19 cellular contexts compared by ENCODE assay signal in the genomic region with DNA sequence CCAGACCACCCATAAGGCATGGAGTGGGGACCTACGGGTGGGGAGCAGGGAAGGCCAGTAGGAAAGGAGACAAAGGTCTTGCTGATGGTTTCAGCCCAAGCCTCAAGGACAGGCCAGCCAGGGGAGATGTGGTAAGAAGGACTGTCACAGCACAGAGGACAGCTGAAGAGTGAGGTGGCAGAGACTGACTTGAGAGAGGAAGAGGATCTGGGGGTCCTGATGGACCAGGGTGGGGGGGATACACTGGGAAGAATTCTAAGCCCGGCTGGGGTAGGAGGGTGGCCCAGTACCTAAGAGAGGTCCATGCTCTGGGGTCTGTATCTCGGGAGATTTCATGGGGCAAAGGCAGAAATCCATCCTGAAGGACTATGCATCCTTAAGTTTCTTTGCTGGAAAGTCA.
DNase-seq lines count a peak whose midpoint lies in the region; ATAC-seq and TF ChIP-seq lines count a peak whose summit lies in the region.
"Had no signal": no experiment of that assay in that cellular context is flagged by ENCODE, and none has a peak within 500 bp of the region (broad histone marks: within the 10 kb centered on the region; RNA-seq: fewer than 3 reads in every experiment).

No MANE protein-coding gene starts in this region.

- H3K27me3 Mint-ChIP-seq in activated naive CD4-positive, alpha-beta T cell treated with anti-CD3 and anti-CD28 coated beads, Interleukin-2, amount 10 ng/mL, durations not matched to agents 7 days and 5 days: no peaks in the 10 kb centered on the region
- H3K27me3 Mint-ChIP-seq in WTC11 (ENCODE audit: low read depth): no peaks in the 10 kb centered on the region
- peaks cover 19% of the 10 kb centered on the region for H3K27me3 Mint-ChIP-seq in neural progenitor cell (ENCODE audit: insufficient read depth, low read depth)

- peak; percentile 5 for DNase-seq in activated naive CD4-positive, alpha-beta T cell treated with anti-CD3 and anti-CD28 coated beads, Interleukin-2, amount 10 ng/mL, durations not matched to agents 7 days and 5 days
- DNase-seq in activated naive CD4-positive, alpha-beta T cell (lab: John Stamatoyannopoulos, UW): no peak
- peak; percentile 1 for DNase-seq in WTC11 (ENCODE audit: low spot score)
- DNase-seq in neural progenitor cell (ENCODE audit: low spot score): no peak
- no peak for DNase-seq in GM23248
- no peak for DNase-seq in Right ventricle myocardium superior
- DNase-seq in OCI-M2 (lab: John Stamatoyannopoulos, UW; ENCODE audit: unreplicated experiment): no peak
- DNase-seq: AML-193, DMS53, GF-D8, IMR-90, NCI-H1105 treated with DMSO at 0.1 percent for 48 hours, NCI-H1694 treated with DMSO at 0.1 percent for 48 hours, NCI-H2081 treated with DMSO at 0.1 percent for 48 hours, NCI-H2171 treated with DMSO at 0.1 percent for 48 hours, NCI-H524 treated with DMSO at 0.1 percent for 48 hours, NCI-H82, SHP77 had no signal

- intact Hi-C loops in Right ventricle myocardium superior (cut with DNase I): no loop called here

- H3K27ac Mint-ChIP-seq in activated naive CD4-positive, alpha-beta T cell treated with anti-CD3 and anti-CD28 coated beads, Interleukin-2, amount 10 ng/mL, durations not matched to agents 7 days and 5 days: no peak overlapping the region
- H3K27ac Mint-ChIP-seq in WTC11 (peak overlapping the region; percentile 5; the same call in 1 of the 2 replicates), neural progenitor cell (peak overlapping the region; percentile 29)

- CTCF ChIA-PET in activated naive CD4-positive, alpha-beta T cell treated with anti-CD3 and anti-CD28 coated beads, Interleukin-2, amount 10 ng/mL, durations not matched to agents 7 days and 5 days (lab: Charles Lee): no interaction called here
- CTCF ChIA-PET in WTC11 (lab: Charles Lee): no interaction called here

- H3K9me2 ChIP-seq in GM23248 (ENCODE audit: insufficient read depth): no peaks in the 10 kb centered on the region

- POLR2A ChIA-PET in WTC11 (lab: Charles Lee): interaction anchor here (0.6 kb wide), 1 partner anchor 121 kb away, joined by 4 read pairs; no protein-coding TSS in a partner anchor

- H3K27me3 ChIP-seq in neural progenitor cell (peaks cover 7% of the 10 kb centered on the region), GM23248 (replicated peaks; ENCODE audit: insufficient read depth) (peaks cover 22% of the 10 kb centered on the region)

- no peaks in the 10 kb centered on the region for H3K36me3 Mint-ChIP-seq in activated naive CD4-positive, alpha-beta T cell treated with anti-CD3 and anti-CD28 coated beads, Interleukin-2, amount 10 ng/mL, durations not matched to agents 7 days and 5 days
- H3K36me3 Mint-ChIP-seq in WTC11 (no peaks in the 10 kb centered on the region), neural progenitor cell (no peaks in the 10 kb centered on the region)

- no peak overlapping the region for H3K4me3 Mint-ChIP-seq in activated naive CD4-positive, alpha-beta T cell treated with anti-CD3 and anti-CD28 coated beads, Interleukin-2, amount 10 ng/mL, durations not matched to agents 7 days and 5 days
- H3K4me3 Mint-ChIP-seq in WTC11: no peak overlapping the region
- H3K4me3 Mint-ChIP-seq in neural progenitor cell: no peak overlapping the region

- H3K9me3 ChIP-seq in neural progenitor cell (ENCODE audit: low read depth): no peaks in the 10 kb centered on the region
- H3K9me3 ChIP-seq in GM23248 (ENCODE audit: low read depth): no peaks in the 10 kb centered on the region

- no peak for ATAC-seq in WTC11
- no peak for ATAC-seq in Right ventricle myocardium superior (ENCODE audit: poor library complexity)

- no peaks in the 10 kb centered on the region for H3K79me2 ChIP-seq in neural progenitor cell (ENCODE audit: low read depth)
- H3K79me2 ChIP-seq in GM23248 (ENCODE audit: insufficient read depth): no peaks in the 10 kb centered on the region

- H4K20me1 ChIP-seq in neural progenitor cell (ENCODE audit: low read depth): peaks cover 18% of the 10 kb centered on the region
- no peaks in the 10 kb centered on the region for H4K20me1 ChIP-seq in GM23248 (ENCODE audit: insufficient read depth)

- TF ChIP-seq CTCF in WTC11 (IDR thresholded peaks at IDR 0.05): no peak
- no peak for TF ChIP-seq CTCF in neural progenitor cell (IDR thresholded peaks at IDR 0.05)

- H3K4me1 Mint-ChIP-seq in activated naive CD4-positive, alpha-beta T cell treated with anti-CD3 and anti-CD28 coated beads, Interleukin-2, amount 10 ng/mL, durations not matched to agents 7 days and 5 days: no peaks in the 10 kb centered on the region
- H3K4me1 Mint-ChIP-seq in WTC11: peaks cover 21% of the 10 kb centered on the region
- peaks cover 18% of the 10 kb centered on the region for H3K4me1 Mint-ChIP-seq in neural progenitor cell

- H3K4me1 ChIP-seq in neural progenitor cell (peaks cover 10% of the 10 kb centered on the region), GM23248 (ENCODE audit: insufficient read depth) (no peaks in the 10 kb centered on the region)

- H3K36me3 ChIP-seq in neural progenitor cell: no peaks in the 10 kb centered on the region
- no peaks in the 10 kb centered on the region for H3K36me3 ChIP-seq in GM23248 (ENCODE audit: low read depth)

- H3K27ac ChIP-seq in neural progenitor cell (no peak overlapping the region), GM23248 (no peak overlapping the region)
- H3K27ac ChIP-seq: KMS-11 had no signal

- WGBS in GM23248 (ENCODE audit: low coverage in 1 of 2, low lambda C conversion rate in 2 of 2, missing lambda C conversion rate in 2 of 2), 2 experiments: 36 to 45% methylated on average over 3 of the region's 3 CpGs

- in situ Hi-C loops in GM23248 (cut with MboI): loop anchor here (25.0 kb wide), 1 partner anchor 623 kb away; no protein-coding TSS in a partner anchor

- H3K9ac ChIP-seq in neural progenitor cell (no peak overlapping the region), GM23248 (no peak overlapping the region)
- H3K9ac ChIP-seq: KMS-11 had no signal

- H3F3A ChIP-seq in neural progenitor cell (ENCODE audit: low read depth): no peaks in the 10 kb centered on the region
- H3F3A ChIP-seq in GM23248 (ENCODE audit: insufficient read depth): no peaks in the 10 kb centered on the region

- H3K4me2 ChIP-seq in neural progenitor cell: no peak overlapping the region
- H3K4me2 ChIP-seq in GM23248 (ENCODE audit: unreplicated experiment): no peak overlapping the region
- H3K4me2 ChIP-seq: KMS-11 had no signal

- no peak overlapping the region for H3K4me3 ChIP-seq in neural progenitor cell
- H3K4me3 ChIP-seq in GM23248: no peak overlapping the region

- no peaks in the 10 kb centered on the region for H3K9me3 Mint-ChIP-seq in activated naive CD4-positive, alpha-beta T cell treated with anti-CD3 and anti-CD28 coated beads, Interleukin-2, amount 10 ng/mL, durations not matched to agents 7 days and 5 days
- H3K9me3 Mint-ChIP-seq in WTC11 (no peaks in the 10 kb centered on the region), neural progenitor cell (no peaks in the 10 kb centered on the region)

- H2AFZ ChIP-seq in neural progenitor cell (replicated peaks) (no peak overlapping the region), GM23248 (no peak overlapping the region)

TF ChIP-seq in WTC11, 78 proteins besides CTCF, POLR2A, EP300 and RAD21 (continues in another document):
- TF ChIP-seq, protein P1, sequence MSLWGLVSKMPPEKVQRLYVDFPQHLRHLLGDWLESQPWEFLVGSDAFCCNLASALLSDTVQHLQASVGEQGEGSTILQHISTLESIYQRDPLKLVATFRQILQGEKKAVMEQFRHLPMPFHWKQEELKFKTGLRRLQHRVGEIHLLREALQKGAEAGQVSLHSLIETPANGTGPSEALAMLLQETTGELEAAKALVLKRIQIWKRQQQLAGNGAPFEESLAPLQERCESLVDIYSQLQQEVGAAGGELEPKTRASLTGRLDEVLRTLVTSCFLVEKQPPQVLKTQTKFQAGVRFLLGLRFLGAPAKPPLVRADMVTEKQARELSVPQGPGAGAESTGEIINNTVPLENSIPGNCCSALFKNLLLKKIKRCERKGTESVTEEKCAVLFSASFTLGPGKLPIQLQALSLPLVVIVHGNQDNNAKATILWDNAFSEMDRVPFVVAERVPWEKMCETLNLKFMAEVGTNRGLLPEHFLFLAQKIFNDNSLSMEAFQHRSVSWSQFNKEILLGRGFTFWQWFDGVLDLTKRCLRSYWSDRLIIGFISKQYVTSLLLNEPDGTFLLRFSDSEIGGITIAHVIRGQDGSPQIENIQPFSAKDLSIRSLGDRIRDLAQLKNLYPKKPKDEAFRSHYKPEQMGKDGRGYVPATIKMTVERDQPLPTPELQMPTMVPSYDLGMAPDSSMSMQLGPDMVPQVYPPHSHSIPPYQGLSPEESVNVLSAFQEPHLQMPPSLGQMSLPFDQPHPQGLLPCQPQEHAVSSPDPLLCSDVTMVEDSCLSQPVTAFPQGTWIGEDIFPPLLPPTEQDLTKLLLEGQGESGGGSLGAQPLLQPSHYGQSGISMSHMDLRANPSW (CRISPR knock-in tag; conservative IDR thresholded peaks at IDR 0.05; ENCODE audit: low read depth): no peak
- TF ChIP-seq, protein P2, sequence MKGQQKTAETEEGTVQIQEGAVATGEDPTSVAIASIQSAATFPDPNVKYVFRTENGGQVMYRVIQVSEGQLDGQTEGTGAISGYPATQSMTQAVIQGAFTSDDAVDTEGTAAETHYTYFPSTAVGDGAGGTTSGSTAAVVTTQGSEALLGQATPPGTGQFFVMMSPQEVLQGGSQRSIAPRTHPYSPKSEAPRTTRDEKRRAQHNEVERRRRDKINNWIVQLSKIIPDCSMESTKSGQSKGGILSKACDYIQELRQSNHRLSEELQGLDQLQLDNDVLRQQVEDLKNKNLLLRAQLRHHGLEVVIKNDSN (CRISPR knock-in tag; IDR thresholded peaks at IDR 0.05): no peak
- TF ChIP-seq ZNF423 (CRISPR knock-in tag; IDR thresholded peaks at IDR 0.05): no peak
- no peak for TF ChIP-seq OVOL2 (CRISPR knock-in tag; IDR thresholded peaks at IDR 0.05; ENCODE audit: borderline replicate concordance)
- TF ChIP-seq SOX15 (CRISPR knock-in tag; IDR thresholded peaks at IDR 0.05): no peak
- TF ChIP-seq, protein P3, sequence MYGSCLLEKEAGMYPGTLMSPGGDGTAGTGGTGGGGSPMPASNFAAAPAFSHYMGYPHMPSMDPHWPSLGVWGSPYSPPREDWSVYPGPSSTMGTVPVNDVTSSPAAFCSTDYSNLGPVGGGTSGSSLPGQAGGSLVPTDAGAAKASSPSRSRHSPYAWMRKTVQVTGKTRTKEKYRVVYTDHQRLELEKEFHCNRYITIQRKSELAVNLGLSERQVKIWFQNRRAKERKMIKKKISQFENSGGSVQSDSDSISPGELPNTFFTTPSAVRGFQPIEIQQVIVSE (CRISPR knock-in tag; IDR thresholded peaks at IDR 0.05; ENCODE audit: borderline replicate concordance): no peak

Comparison
In these comparisons a context has a peak if more than half of its experiments do, and no peak if none do; other contexts are left out.
1. DNase-seq: peak in activated naive CD4-positive, alpha-beta T cell treated with anti-CD3 and anti-CD28 coated beads, Interleukin-2, amount 10 ng/mL, durations not matched to agents 7 days and 5 days (single experiment) and WTC11 (single experiment); none in activated naive CD4-positive, alpha-beta T cell (0 of 4), neural progenitor cell (single experiment), GM23248 (single experiment), Right ventricle myocardium superior (single experiment) and OCI-M2 (single experiment).